Comparison of ENCODE assay signal across 9 cellular contexts in genomic region chr9:26945591-26945990, GRCh38. TPM values are rescaled to one million over a fixed set of nuclear protein-coding genes. Genes with fewer than 3 reads are reported as not detected.
DNase-seq lines count a peak whose midpoint lies in the region; ATAC-seq, FAIRE-seq and TF ChIP-seq lines count a peak whose summit lies in the region.
"Had no signal": no experiment of that assay in that cellular context is flagged by ENCODE, and none has a peak within 500 bp of the region (broad histone marks: within the 10 kb centered on the region; RNA-seq: fewer than 3 reads in every experiment).

No MANE protein-coding gene starts in this region.

- H4K20me1 ChIP-seq in astrocyte (ENCODE audit: insufficient read depth, low read length), result peaks cover 41% of the 10 kb centered on the region

- no peak overlapping the region for H2AFZ ChIP-seq in astrocyte (ENCODE audit: low read depth, low read length)

- TF ChIP-seq RAD21 in liver (IDR thresholded peaks at IDR 0.05), result no peak

- H3K4me1 ChIP-seq in astrocyte (ENCODE audit: insufficient read depth, low read length) (peaks cover 9% of the 10 kb centered on the region), liver (ENCODE audit: control insufficient read depth in 4 of 4, insufficient read depth in 4 of 4, low read length in 3 of 4) (peaks cover 5 to 31% (median 18%) of the 10 kb centered on the region in 4 donors)

- peak overlapping the region; percentile 100 for H3K27ac Mint-ChIP-seq in stimulated activated naive CD8-positive, alpha-beta T cell treated with anti-CD3 and anti-CD28 coated beads, Interleukin-15, Interleukin-2, amounts not matched to agents 100 ng/mL and 50 ng/mL, for 24 hours
- H3K27ac Mint-ChIP-seq in astrocyte (ENCODE audit: unreplicated experiment), result peak overlapping the region; percentile 100

- no peaks in the 10 kb centered on the region for H3K27me3 ChIP-seq in astrocyte (ENCODE audit: insufficient read depth, low read length)
- H3K27me3 ChIP-seq in liver (ENCODE audit: control insufficient read depth in 4 of 4, insufficient read depth in 4 of 4, low read length in 3 of 4), result no peaks in the 10 kb centered on the region

- FAIRE-seq in astrocyte (lab: Jason Lieb, UNC), result no peak

- H3K36me3 ChIP-seq in astrocyte (ENCODE audit: insufficient read depth, low read length) (no peaks in the 10 kb centered on the region), liver (ENCODE audit: control insufficient read depth in 4 of 4, insufficient read depth in 3 of 4, low read depth in 1 of 4, low read length in 3 of 4) (no peaks in the 10 kb centered on the region)

- H3K9me3 Mint-ChIP-seq in stimulated activated naive CD8-positive, alpha-beta T cell treated with anti-CD3 and anti-CD28 coated beads, Interleukin-15, Interleukin-2, amounts not matched to agents 100 ng/mL and 50 ng/mL, for 24 hours, result no peaks in the 10 kb centered on the region
- no peaks in the 10 kb centered on the region for H3K9me3 Mint-ChIP-seq in astrocyte (ENCODE audit: unreplicated experiment)

- H3K4me2 ChIP-seq in astrocyte (ENCODE audit: low read length), result peak overlapping the region; percentile 94

- peaks cover 66% of the 10 kb centered on the region for H3K79me2 ChIP-seq in astrocyte (ENCODE audit: insufficient read depth, low read length)

- H3K36me3 Mint-ChIP-seq in stimulated activated naive CD8-positive, alpha-beta T cell treated with anti-CD3 and anti-CD28 coated beads, Interleukin-15, Interleukin-2, amounts not matched to agents 100 ng/mL and 50 ng/mL, for 24 hours (ENCODE audit: low read depth), result peaks cover 40% of the 10 kb centered on the region
- no peaks in the 10 kb centered on the region for H3K36me3 Mint-ChIP-seq in astrocyte (ENCODE audit: low read depth, unreplicated experiment)

- peak overlapping the region; percentile 93 for H3K4me3 ChIP-seq in astrocyte (ENCODE audit: insufficient read depth, low read depth, low read length)
- peak overlapping the region; percentile 45 to 91 (median 72) for H3K4me3 ChIP-seq in liver (ENCODE audit: low read depth in 1 of 3, low read length in 3 of 3)

- H3K27me3 Mint-ChIP-seq in stimulated activated naive CD8-positive, alpha-beta T cell treated with anti-CD3 and anti-CD28 coated beads, Interleukin-15, Interleukin-2, amounts not matched to agents 100 ng/mL and 50 ng/mL, for 24 hours, result peaks cover 11% of the 10 kb centered on the region
- no peaks in the 10 kb centered on the region for H3K27me3 Mint-ChIP-seq in astrocyte (ENCODE audit: low read depth, unreplicated experiment)

- H3K9ac ChIP-seq in astrocyte (ENCODE audit: low read length) (peak overlapping the region; percentile 98), liver (ENCODE audit: low read depth in 1 of 2, low read length in 2 of 2) (peak overlapping the region in 1 of 2 donors; percentile 95)

- TF ChIP-seq CTCF in astrocyte (IDR thresholded peaks at IDR 0.05; ENCODE audit: insufficient read depth, low read depth, low read length) (no peak), liver (IDR thresholded peaks at IDR 0.05; ENCODE audit: low read depth, low read length, missing input control) (no peak)

- H3K9me3 ChIP-seq in astrocyte (ENCODE audit: insufficient read depth, low read depth, low read length), result no peaks in the 10 kb centered on the region
- no peaks in the 10 kb centered on the region for H3K9me3 ChIP-seq in liver (ENCODE audit: control insufficient read depth in 4 of 4, low read length in 3 of 4)

- H3K4me1 Mint-ChIP-seq in stimulated activated naive CD8-positive, alpha-beta T cell treated with anti-CD3 and anti-CD28 coated beads, Interleukin-15, Interleukin-2, amounts not matched to agents 100 ng/mL and 50 ng/mL, for 24 hours (ENCODE audit: low read depth), result peaks cover 75% of the 10 kb centered on the region
- H3K4me1 Mint-ChIP-seq in astrocyte (ENCODE audit: low read depth, unreplicated experiment), result peaks cover 26% of the 10 kb centered on the region

- peak overlapping the region; percentile 88 for H3K4me3 Mint-ChIP-seq in stimulated activated naive CD8-positive, alpha-beta T cell treated with anti-CD3 and anti-CD28 coated beads, Interleukin-15, Interleukin-2, amounts not matched to agents 100 ng/mL and 50 ng/mL, for 24 hours
- H3K4me3 Mint-ChIP-seq in astrocyte (ENCODE audit: unreplicated experiment), result peak overlapping the region; percentile 97

- 29% methylated on average over 2 of the region's 2 CpGs for WGBS in liver

- ATAC-seq in stimulated activated naive CD8-positive, alpha-beta T cell treated with anti-CD3 and anti-CD28 coated beads, Interleukin-15, Interleukin-2, amounts not matched to agents 100 U/mL and 50 U/mL, for 24 hours, result no peak
- no peak for ATAC-seq in GM21723 (IDR thresholded peaks at IDR 0.05; ENCODE audit: unreplicated experiment)
- no peak for ATAC-seq in GM21786 (IDR thresholded peaks at IDR 0.05; ENCODE audit: unreplicated experiment)

- H3K27ac ChIP-seq in astrocyte (ENCODE audit: low read depth, low read length) (no peak overlapping the region), liver (ENCODE audit: low read depth in 1 of 2, low read length in 2 of 2) (no peak overlapping the region)

- no peak for DNase-seq in stimulated activated naive CD8-positive, alpha-beta T cell treated with anti-CD3 and anti-CD28 coated beads, Interleukin-15, Interleukin-2, amounts not matched to agents 100 U/mL and 50 U/mL, for 24 hours
- DNase-seq in astrocyte (ENCODE audit: low read depth), result no peak
- no peak for DNase-seq in activated gamma-delta T cell treated with Interleukin-2 at 50 U/mL for 16 hours
- DNase-seq in stimulated activated CD4-positive, alpha-beta T cell treated with anti-CD3 and anti-CD28 coated beads, Interleukin-2, amount 100 ng/mL, for 24 hours, result no peak

TF ChIP-seq in liver, 16 proteins besides CTCF, POLR2A, EP300 and RAD21:
- TF ChIP-seq FOXA2 (IDR thresholded peaks at IDR 0.05) (no peak), YY1 (IDR thresholded peaks at IDR 0.05) (no peak), NR2F2 (IDR thresholded peaks at IDR 0.05) (no peak), EGR1 (IDR thresholded peaks at IDR 0.05; ENCODE audit: low read depth in 2 of 2) (no peak), REST (IDR thresholded peaks at IDR 0.05) (no peak), GABPA (IDR thresholded peaks at IDR 0.05 in 1 of 2, conservative IDR thresholded peaks at IDR 0.05 in 1 of 2) (no peak), HNF4G (IDR thresholded peaks at IDR 0.05) (no peak), FOXA1 (IDR thresholded peaks at IDR 0.05) (no peak), JUND (IDR thresholded peaks at IDR 0.05) (no peak), SP1 (IDR thresholded peaks at IDR 0.05) (no peak), ATF3 (IDR thresholded peaks at IDR 0.05) (no peak), MAX (IDR thresholded peaks at IDR 0.05) (no peak), RXRA (IDR thresholded peaks at IDR 0.05) (no peak), HNF4A (conservative IDR thresholded peaks at IDR 0.05) (no peak)
- TF ChIP-seq, protein P1, sequence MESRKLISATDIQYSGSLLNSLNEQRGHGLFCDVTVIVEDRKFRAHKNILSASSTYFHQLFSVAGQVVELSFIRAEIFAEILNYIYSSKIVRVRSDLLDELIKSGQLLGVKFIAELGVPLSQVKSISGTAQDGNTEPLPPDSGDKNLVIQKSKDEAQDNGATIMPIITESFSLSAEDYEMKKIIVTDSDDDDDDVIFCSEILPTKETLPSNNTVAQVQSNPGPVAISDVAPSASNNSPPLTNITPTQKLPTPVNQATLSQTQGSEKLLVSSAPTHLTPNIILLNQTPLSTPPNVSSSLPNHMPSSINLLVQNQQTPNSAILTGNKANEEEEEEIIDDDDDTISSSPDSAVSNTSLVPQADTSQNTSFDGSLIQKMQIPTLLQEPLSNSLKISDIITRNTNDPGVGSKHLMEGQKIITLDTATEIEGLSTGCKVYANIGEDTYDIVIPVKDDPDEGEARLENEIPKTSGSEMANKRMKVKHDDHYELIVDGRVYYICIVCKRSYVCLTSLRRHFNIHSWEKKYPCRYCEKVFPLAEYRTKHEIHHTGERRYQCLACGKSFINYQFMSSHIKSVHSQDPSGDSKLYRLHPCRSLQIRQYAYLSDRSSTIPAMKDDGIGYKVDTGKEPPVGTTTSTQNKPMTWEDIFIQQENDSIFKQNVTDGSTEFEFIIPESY (IDR thresholded peaks at IDR 0.05), result no peak

RNA-seq across cellular contexts. Expression of gene PLAA, which starts 1.5 kb away (rescaled TPM):
- total RNA-seq in astrocyte, result 41.3 and 43.0 TPM in 2 replicates
- 10 to 100 TPM; 23.9 to 29.5 TPM for total RNA-seq in liver
- polyA plus RNA-seq in liver, result 10 to 100 TPM in 1 of 2 donors, 1 to 10 TPM in 1; 7.5 to 14.4 TPM

RNA-seq across cellular contexts. Expression of gene IFT74, which starts 10.6 kb away (rescaled TPM):
- total RNA-seq in astrocyte, result 10.1 and 10.9 TPM in 2 replicates
- total RNA-seq in liver, result 10 to 100 TPM in 1 of 2 donors, 1 to 10 TPM in 1; 7.0 to 10.5 TPM
- polyA plus RNA-seq in liver, result 1 to 10 TPM; 4.9 to 7.9 TPM

RNA-seq across cellular contexts. Expression of gene CAAP1, which starts 53.0 kb away (rescaled TPM):
- total RNA-seq in astrocyte, result 16.3 and 16.7 TPM in 2 replicates
- 10 to 100 TPM; 13.4 to 19.6 TPM for total RNA-seq in liver
- polyA plus RNA-seq in liver, result 1 to 10 TPM; 8.9 to 9.1 TPM

RNA-seq across cellular contexts. Expression of gene LRRC19, which starts 59.9 kb away (rescaled TPM):
- total RNA-seq in astrocyte (not detected in 2 replicates), liver (1 to 10 TPM; 1.8 to 2.0 TPM)
- 1 to 10 TPM in 1 of 2 donors, under 1 TPM in 1; 0.27 to 2.1 TPM for polyA plus RNA-seq in liver
- total RNA-seq: subcutaneous adipose tissue had no signal
